ENCODE assay signal across 29 cellular contexts in the genomic region with DNA sequence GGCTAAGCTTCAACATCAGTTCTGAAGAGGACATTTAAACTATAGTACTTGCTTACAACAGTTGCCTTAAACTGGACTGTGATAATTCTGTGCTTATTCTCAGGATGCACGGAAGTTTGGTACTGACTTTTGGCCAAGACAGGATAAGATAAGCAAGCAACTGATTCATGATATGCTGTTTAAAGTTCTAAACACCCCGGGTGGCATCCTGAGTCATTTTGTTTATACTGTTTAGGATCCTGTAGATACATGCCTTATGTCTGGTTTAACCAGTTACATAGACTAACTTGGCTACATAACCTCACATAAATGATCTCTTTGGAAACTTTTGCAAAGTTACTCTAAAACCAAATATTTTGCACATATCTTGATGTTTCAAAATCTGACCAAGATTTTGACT.
A peak's percentile ranks its signal among the peaks of the same experiment; 100 is the strongest.
DNase-seq lines count a peak whose midpoint lies in the region; ATAC-seq, FAIRE-seq and TF ChIP-seq lines count a peak whose summit lies in the region.
"Had no signal": no experiment of that assay in that cellular context is flagged by ENCODE, and none has a peak within 500 bp of the region (broad histone marks: within the 10 kb centered on the region; RNA-seq: fewer than 3 reads in every experiment).

No MANE protein-coding gene starts in this region.

- no peak overlapping the region for H3K4me3 ChIP-seq in epithelial cell of esophagus (ENCODE audit: low read length)
- H3K4me3 ChIP-seq: colonic mucosa, hepatocyte, neural progenitor cell, upper lobe of left lung had no signal

- intact Hi-C loops in posterior cingulate gyrus (cut with DNase I) = no loop called here

- no peak for DNase-seq in HTR-8/SVneo (ENCODE audit: insufficient read length, low spot score)
- DNase-seq in T1000 (lab: John Stamatoyannopoulos, UW) = peak; percentile 26
- DNase-seq in epithelial cell of esophagus (ENCODE audit: low read depth) = peak; percentile 95
- DNase-seq in posterior cingulate gyrus = no peak
- DNase-seq in NCI-H1105 treated with DMSO at 0.1 percent for 48 hours (lab: John Stamatoyannopoulos, UW) = no peak
- DNase-seq: activated CD4-positive, alpha-beta T cell treated with anti-CD3 and anti-CD28 coated beads, Interleukin-2, amount 10 ng/mL, durations not matched to agents 24 days and 14 days; activated gamma-delta T cell treated with Interleukin-2 at 50 U/mL for 16 hours; activated T-cell treated with anti-CD3 and anti-CD28 coated beads, Interleukin-2, amount 50 U/mL, for 4 hours; Calu3; colonic mucosa; DMS79 treated with DMSO at 0.1 percent for 48 hours; effector CD8-positive, alpha-beta T cell; erythroblast; HFFc6; left cardiac atrium; NCI-H1436; NCI-H2107; right cardiac atrium; SIG-M5; stimulated activated CD4-positive, alpha-beta T cell treated with anti-CD3 and anti-CD28 coated beads, Interleukin-12 subunit alpha, Interleukin-12 subunit beta, amount 100 ng/mL, for 4 hours; stimulated activated CD4-positive, alpha-beta T cell treated with anti-CD3 and anti-CD28 coated beads, Interleukin-4, amount 100 ng/mL, for 24 hours; T-helper 9 cell; upper lobe of left lung had no signal

- FAIRE-seq in HTR-8/SVneo (lab: Jason Lieb, UNC) = peak; percentile 79
- FAIRE-seq: frontal cortex had no signal

- no peak for TF ChIP-seq CTCF in epithelial cell of esophagus (IDR thresholded peaks at IDR 0.05; ENCODE audit: insufficient read depth, low read depth, low read length, missing control alignments)

- ATAC-seq in HG03342 (IDR thresholded peaks at IDR 0.05; ENCODE audit: unreplicated experiment) (no peak), GM18870 (IDR thresholded peaks at IDR 0.05; ENCODE audit: unreplicated experiment) (no peak)
- ATAC-seq: activated T-cell treated with anti-CD3 and anti-CD28 coated beads, Interleukin-2, amount 50 U/mL, for 4 hours; left cardiac atrium; right cardiac atrium; stimulated activated effector memory CD8-positive, alpha-beta T cell treated with anti-CD3 and anti-CD28 coated beads, Interleukin-12 subunit alpha, Interleukin-12 subunit beta, amount 100 ng/mL, for 72 hours had no signal

Comparison
In these comparisons a context has a peak if more than half of its experiments do, and no peak if none do; other contexts are left out.
1. DNase-seq: peak in T1000 (single experiment) and epithelial cell of esophagus (single experiment); none in HTR-8/SVneo (single experiment), posterior cingulate gyrus (0 of 10) and NCI-H1105 treated with DMSO at 0.1 percent for 48 hours (single experiment).